Comparison of ENCODE assay signal across 8 cellular contexts in genomic region chr1:53328490-53329182, GRCh38.
A peak's percentile ranks its signal among the peaks of the same experiment; 100 is the strongest.
DNase-seq lines count a peak whose midpoint lies in the region; ATAC-seq lines count a peak whose summit lies in the region.

No MANE protein-coding gene starts in this region.

- H3K4me3 ChIP-seq in mucosa of rectum (ENCODE audit: low read length in 2 of 2) = peak overlapping the region; percentile 57 to 64

- peak; percentile 37 for DNase-seq in NCI-H510A (lab: John Stamatoyannopoulos, UW)
- DNase-seq in central memory CD4-positive, alpha-beta T cell = peak; percentile 8
- DNase-seq in NK-92 treated with Interleukin-12 subunit alpha and Interleukin-12 subunit beta, amount 100 ng/mL, for 24 hours (lab: John Stamatoyannopoulos, UW) = no peak
- DNase-seq in SIG-M5 treated with dmso at 0.1 percent for 504 hours (lab: John Stamatoyannopoulos, UW; ENCODE audit: unreplicated experiment) = no peak

- no peaks in the 10 kb centered on the region for H3K27me3 ChIP-seq in mucosa of rectum (ENCODE audit: control insufficient read depth in 2 of 2, insufficient read depth in 2 of 2, low read length in 2 of 2)

- H3K4me1 ChIP-seq in ES-I3 (ENCODE audit: insufficient read depth, low read length) (peaks cover 12% of the 10 kb centered on the region; the same call in 1 of the 2 replicates), mucosa of rectum (ENCODE audit: control insufficient read depth in 2 of 2, insufficient read depth in 2 of 2, low read length in 2 of 2) (peaks cover 12 to 14% of the 10 kb centered on the region in 2 donors)

- H3K9ac ChIP-seq in ES-I3 (ENCODE audit: low read depth, low read length) (peak overlapping the region; percentile 86), mucosa of rectum (ENCODE audit: low read depth in 1 of 2, low read length in 2 of 2) (no peak overlapping the region)

- no peak overlapping the region for H3K27ac ChIP-seq in mucosa of rectum (ENCODE audit: low read depth in 2 of 2, low read length in 2 of 2)

- ATAC-seq in GM21447 (IDR thresholded peaks at IDR 0.05; ENCODE audit: unreplicated experiment) = no peak
- no peak for ATAC-seq in GM21423 (IDR thresholded peaks at IDR 0.05; ENCODE audit: unreplicated experiment)

- H3K9me3 ChIP-seq in ES-I3 (ENCODE audit: control insufficient read depth, insufficient read depth, low read length) (no peaks in the 10 kb centered on the region), mucosa of rectum (ENCODE audit: control insufficient read depth in 2 of 2, low read length in 2 of 2) (no peaks in the 10 kb centered on the region)

- H3K36me3 ChIP-seq in ES-I3 (ENCODE audit: insufficient read depth, low read length) = peaks cover 8% of the 10 kb centered on the region
- H3K36me3 ChIP-seq in mucosa of rectum (ENCODE audit: control insufficient read depth in 2 of 2, insufficient read depth in 2 of 2, low read length in 2 of 2) = no peaks in the 10 kb centered on the region

Comparison
In these comparisons a context has a peak if more than half of its experiments do, and no peak if none do; other contexts are left out.
1. DNase-seq: peak in NCI-H510A (single experiment) and central memory CD4-positive, alpha-beta T cell (single experiment); none in NK-92 treated with Interleukin-12 subunit alpha and Interleukin-12 subunit beta, amount 100 ng/mL, for 24 hours (single experiment) and SIG-M5 treated with dmso at 0.1 percent for 504 hours (single experiment).